In the genomic region with DNA sequence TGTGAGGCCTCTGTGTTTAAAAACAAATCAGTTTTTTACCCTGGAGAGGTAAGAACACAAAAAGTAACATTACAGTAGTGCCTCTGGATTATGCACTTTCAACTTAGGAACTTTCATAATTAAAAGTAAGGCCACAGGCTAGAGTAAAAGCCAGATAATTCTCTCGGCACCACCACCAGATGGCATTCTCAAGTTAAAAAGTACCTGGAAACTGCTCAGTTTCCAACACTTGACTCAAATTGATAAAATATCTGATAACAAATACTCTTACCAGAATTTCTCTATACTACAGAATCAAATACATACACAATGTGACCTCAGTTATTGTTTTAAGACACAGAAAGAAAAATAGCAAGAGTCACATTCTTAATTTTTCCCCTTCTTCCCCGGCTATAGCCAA, we compare ENCODE assay signal across 8 cellular contexts. TPM values are rescaled to one million over a fixed set of nuclear protein-coding genes. Genes with fewer than 3 reads are reported as not detected.
DNase-seq lines count a peak whose midpoint lies in the region; ATAC-seq, FAIRE-seq and TF ChIP-seq lines count a peak whose summit lies in the region.

No MANE protein-coding gene starts in this region.

- no peaks in the 10 kb centered on the region for H3K27me3 ChIP-seq in BE2C

- no peak for FAIRE-seq in HTR-8/SVneo (lab: Jason Lieb, UNC)

- peaks cover 3% of the 10 kb centered on the region for H3K36me3 ChIP-seq in BE2C

- DNase-seq in BE2C (peak; percentile 10), NCI-H1694 (lab: John Stamatoyannopoulos, UW) (peak; percentile 7), astrocyte of the spinal cord (ENCODE audit: low read depth, low spot score) (peak; percentile 43), left lobe of liver (ENCODE audit: low spot score) (no peak), HTR-8/SVneo (ENCODE audit: insufficient read length, low spot score) (no peak)

- no peaks in the 10 kb centered on the region for H3K4me1 ChIP-seq in BE2C

- TF ChIP-seq CTCF in BE2C (IDR thresholded peaks at IDR 0.05; ENCODE audit: low read depth, low read length) (peak; percentile 45), GM12875 (IDR thresholded peaks at IDR 0.05; ENCODE audit: borderline replicate concordance, insufficient read depth, low read depth, low read length) (peak; percentile 36; the same call in 1 of the 2 replicates), astrocyte of the spinal cord (IDR thresholded peaks at IDR 0.05; ENCODE audit: low read depth, low read length) (peak; percentile 47)

- peak; percentile 92 for ATAC-seq in left lobe of liver
- no peak for ATAC-seq in HG03354 (IDR thresholded peaks at IDR 0.05; ENCODE audit: poor library complexity, severe bottlenecking, unreplicated experiment)
- no peak for ATAC-seq in HG03139 (IDR thresholded peaks at IDR 0.05; ENCODE audit: unreplicated experiment)

- H3K9me3 ChIP-seq in BE2C, result no peaks in the 10 kb centered on the region

- in situ Hi-C loops in astrocyte of the spinal cord (cut with HindIII; ENCODE audit: low sequenced_read_pairs), result no loop called here

- no peak overlapping the region for H3K4me3 ChIP-seq in BE2C (ENCODE audit: low read depth, low read length)
- no peak overlapping the region for H3K4me3 ChIP-seq in GM12875 (ENCODE audit: low read depth, low read length)
- H3K4me3 ChIP-seq in astrocyte of the spinal cord (ENCODE audit: low read depth, low read length), result no peak overlapping the region

RNA-seq across cellular contexts. Expression of a gene that starts 19.9 kb away (rescaled TPM):
- 6.3 TPM for polyA plus RNA-seq in BE2C (2012; ENCODE audit: insufficient read depth, insufficient read length, low read depth)
- 6.0 TPM for total RNA-seq in left lobe of liver

RNA-seq across cellular contexts. Expression of a gene that starts 37.3 kb away (rescaled TPM):
- polyA plus RNA-seq in BE2C (2012; ENCODE audit: insufficient read depth, insufficient read length, low read depth), result 0.57 TPM
- 0.55 TPM for total RNA-seq in left lobe of liver

RNA-seq across cellular contexts. Expression of a gene that starts 53.7 kb away (rescaled TPM):
- 1.3 TPM for polyA plus RNA-seq in BE2C (2012; ENCODE audit: insufficient read depth, insufficient read length, low read depth)
- 3.7 TPM for total RNA-seq in left lobe of liver

Comparison
In these comparisons a context has a peak if more than half of its experiments do, and no peak if none do; other contexts are left out.
1. DNase-seq: peak in BE2C (single experiment), NCI-H1694 (single experiment) and astrocyte of the spinal cord (single experiment); none in left lobe of liver (single experiment) and HTR-8/SVneo (single experiment).
2. Peak in every context shown above with its lines, with median percentiles within 50 percentile points of each other: CTCF ChIP-seq.